ENCODE assay signal across 11 cellular contexts in genomic region chr17:18318122-18318521, GRCh38. TPM values are rescaled to one million over a fixed set of nuclear protein-coding genes. Genes with fewer than 3 reads are reported as not detected.
DNase-seq lines count a peak whose midpoint lies in the region; ATAC-seq and TF ChIP-seq lines count a peak whose summit lies in the region.
"Had no signal": no experiment of that assay in that cellular context is flagged by ENCODE, and none has a peak within 500 bp of the region (broad histone marks: within the 10 kb centered on the region; RNA-seq: fewer than 3 reads in every experiment).

No MANE protein-coding gene starts in this region.

- DNase-seq in T-helper 1 cell = no peak
- no peak for DNase-seq in T-cell
- DNase-seq in fibroblast of mammary gland (ENCODE audit: low read depth) = peak; percentile 13
- DNase-seq in smooth muscle cell (lab: John Stamatoyannopoulos, UW; ENCODE audit: unreplicated experiment) = no peak
- no peak for DNase-seq in glomerular visceral epithelial cell (ENCODE audit: extremely low spot score)
- no peak for DNase-seq in DMS 273 (lab: John Stamatoyannopoulos, UW; ENCODE audit: unreplicated experiment)
- DNase-seq: ACHN, nucleus accumbens had no signal

- H3K27me3 ChIP-seq in smooth muscle cell (ENCODE audit: low read depth) = no peaks in the 10 kb centered on the region

- no peak overlapping the region for H3K27ac ChIP-seq in smooth muscle cell (ENCODE audit: low read depth)

- TF ChIP-seq POLR2A in GM18505 (IDR thresholded peaks at IDR 0.05; ENCODE audit: borderline replicate concordance, extremely low read depth, insufficient read depth, insufficient read length) = no peak

- H3K4me2 ChIP-seq in smooth muscle cell = peak overlapping the region; percentile 54

- H3K9ac ChIP-seq in smooth muscle cell (ENCODE audit: low read depth) = no peak overlapping the region

- H3K36me3 ChIP-seq in smooth muscle cell (ENCODE audit: low read depth) = peaks cover 5% of the 10 kb centered on the region

- peaks cover 51% of the 10 kb centered on the region for H3K4me1 Mint-ChIP-seq in T-helper 1 cell treated with Interleukin-12 subunit alpha and Interleukin-12 subunit beta and Interleukin-4 antibody, amounts not matched to agents 30 μg/mL and 1 μg/mL, for 36 hours (ENCODE audit: low read depth)
- H3K4me1 Mint-ChIP-seq in T-cell = peaks cover 74 to 82% (median 74%) of the 10 kb centered on the region in 3 donors

- peak overlapping the region; percentile 34 for H3K4me3 Mint-ChIP-seq in T-helper 1 cell treated with Interleukin-12 subunit alpha and Interleukin-12 subunit beta and Interleukin-4 antibody, amounts not matched to agents 30 μg/mL and 1 μg/mL, for 36 hours
- peak overlapping the region; percentile 21 to 96 (median 39) for H3K4me3 Mint-ChIP-seq in T-cell

- H3K9me3 ChIP-seq in smooth muscle cell (replicated peaks; ENCODE audit: low read depth) = no peaks in the 10 kb centered on the region

- CTCF ChIA-PET in T-cell (lab: Charles Lee) = no interaction called here

- WGBS in smooth muscle cell (ENCODE audit: low lambda C conversion rate) = over 99% methylated on average over 7 of the region's 7 CpGs

- H3K4me3 ChIP-seq in fibroblast of mammary gland (ENCODE audit: control insufficient read depth, low read depth, low read length) = no peak overlapping the region
- H3K4me3 ChIP-seq in smooth muscle cell = no peak overlapping the region

- no peak overlapping the region for H3K27ac Mint-ChIP-seq in T-helper 1 cell treated with Interleukin-12 subunit alpha and Interleukin-12 subunit beta and Interleukin-4 antibody, amounts not matched to agents 30 μg/mL and 1 μg/mL, for 36 hours
- H3K27ac Mint-ChIP-seq in T-cell = peak overlapping the region in 1 of 2 donors; percentile 11

- H3K27me3 Mint-ChIP-seq in T-helper 1 cell treated with Interleukin-12 subunit alpha and Interleukin-12 subunit beta and Interleukin-4 antibody, amounts not matched to agents 30 μg/mL and 1 μg/mL, for 36 hours (ENCODE audit: low read depth) = no peaks in the 10 kb centered on the region
- H3K27me3 Mint-ChIP-seq in T-cell = no peaks in the 10 kb centered on the region

- peaks cover 32% of the 10 kb centered on the region for H3K4me1 ChIP-seq in smooth muscle cell (ENCODE audit: low read depth)

- H2AFZ ChIP-seq in smooth muscle cell (ENCODE audit: low read depth) = no peak overlapping the region

- H3K36me3 Mint-ChIP-seq in T-helper 1 cell treated with Interleukin-12 subunit alpha and Interleukin-12 subunit beta and Interleukin-4 antibody, amounts not matched to agents 30 μg/mL and 1 μg/mL, for 36 hours (ENCODE audit: low read depth) = peaks cover 22% of the 10 kb centered on the region
- H3K36me3 Mint-ChIP-seq in T-cell = peaks cover 29% of the 10 kb centered on the region

- H4K20me1 ChIP-seq in smooth muscle cell (ENCODE audit: low read depth) = peaks cover 57% of the 10 kb centered on the region

- H3K79me2 ChIP-seq in smooth muscle cell (ENCODE audit: low read depth) = peaks cover 72% of the 10 kb centered on the region

- TF ChIP-seq CTCF in fibroblast of mammary gland (conservative IDR thresholded peaks at IDR 0.05; ENCODE audit: control insufficient read depth, insufficient read depth, low read depth, low read length) (no peak), smooth muscle cell (IDR thresholded peaks at IDR 0.05; ENCODE audit: borderline replicate concordance, insufficient read depth, poor library complexity, severe bottlenecking) (no peak)

- POLR2A ChIA-PET in T-cell (lab: Charles Lee) = no interaction called here

- H3F3A ChIP-seq in smooth muscle cell (ENCODE audit: low read depth) = peaks cover 11% of the 10 kb centered on the region

- ATAC-seq in T-cell (replicated peaks in 1 of 4) (no peak), GM18505 (IDR thresholded peaks at IDR 0.05; ENCODE audit: unreplicated experiment) (no peak)

- H3K9me3 Mint-ChIP-seq in T-helper 1 cell treated with Interleukin-12 subunit alpha and Interleukin-12 subunit beta and Interleukin-4 antibody, amounts not matched to agents 30 μg/mL and 1 μg/mL, for 36 hours = no peaks in the 10 kb centered on the region
- H3K9me3 Mint-ChIP-seq in T-cell = peaks cover 0 to 4% (median 0%) of the 10 kb centered on the region in 3 donors

RNA-seq across cellular contexts. Expression of gene SMCR8, which starts 3.0 kb away (rescaled TPM):
- total RNA-seq in T-cell (10 to 100 TPM; 38.7 to 46.4 (median 45.9) TPM), smooth muscle cell (10.4 and 12.6 TPM in 2 replicates)
- 3.3 and 4.5 TPM in 2 replicates for polyA plus RNA-seq in smooth muscle cell

RNA-seq across cellular contexts. Expression of gene TOP3A, which starts 3.3 kb away (rescaled TPM):
- 10 to 100 TPM; 34.0 to 60.4 (median 52.8) TPM for total RNA-seq in T-cell
- 19.9 and 40.9 TPM in 2 replicates for total RNA-seq in smooth muscle cell
- polyA plus RNA-seq in smooth muscle cell = 14.6 and 22.9 TPM in 2 replicates

RNA-seq across cellular contexts. Expression of gene SHMT1, which starts 45.2 kb away (rescaled TPM):
- total RNA-seq in T-cell (10 to 100 TPM in 3 of 5 donors, 1 to 10 TPM in 2; 8.3 to 14.7 (median 13.1) TPM), smooth muscle cell (4.1 and 5.9 TPM in 2 replicates)
- polyA plus RNA-seq in smooth muscle cell = 8.5 and 10.3 TPM in 2 replicates

RNA-seq across cellular contexts. Expression of gene MIEF2, which starts 57.7 kb away (rescaled TPM):
- total RNA-seq in T-cell = 10 to 100 TPM in 4 of 5 donors, 1 to 10 TPM in 1; 10.0 to 19.7 (median 17.6) TPM
- 10.4 and 12.0 TPM in 2 replicates for total RNA-seq in smooth muscle cell
- 13.5 and 14.3 TPM in 2 replicates for polyA plus RNA-seq in smooth muscle cell

RNA-seq across cellular contexts. Expression of gene EVPLL, which starts 59.5 kb away (rescaled TPM):
- total RNA-seq in T-cell = not detected
- total RNA-seq in smooth muscle cell = not detected in 2 replicates
- not detected in 2 replicates for polyA plus RNA-seq in smooth muscle cell
- total RNA-seq: M059J had no signal
